11 cellular contexts compared by ENCODE assay signal in genomic region chr6:37323568-37323967, GRCh38. TPM values are rescaled to one million over a fixed set of nuclear protein-coding genes. Genes with fewer than 3 reads are reported as not detected.
A peak's percentile ranks its signal among the peaks of the same experiment; 100 is the strongest.
DNase-seq lines count a peak whose midpoint lies in the region; ATAC-seq and TF ChIP-seq lines count a peak whose summit lies in the region.
"Had no signal": no experiment of that assay in that cellular context is flagged by ENCODE, and none has a peak within 500 bp of the region (broad histone marks: within the 10 kb centered on the region; RNA-seq: fewer than 3 reads in every experiment).

No MANE protein-coding gene starts in this region.

- peak; percentile 81 for DNase-seq in DMS79 (lab: John Stamatoyannopoulos, UW)
- DNase-seq in NCI-H1105 (lab: John Stamatoyannopoulos, UW) = peak; percentile 52
- no peak for DNase-seq in ascending aorta (ENCODE audit: low spot score in 2 of 2)
- DNase-seq in lung microvascular endothelial cell (ENCODE audit: low read depth in 2 of 2) = peak; percentile 43 to 61
- no peak for DNase-seq in activated gamma-delta T cell (lab: John Stamatoyannopoulos, UW)
- DNase-seq: NCI-H2029 treated with DMSO at 0.1 percent for 48 hours; stimulated activated naive CD4-positive, alpha-beta T cell treated with Interleukin-2 at 50 U/mL for 16 hours had no signal

- no peaks in the 10 kb centered on the region for H3K27me3 ChIP-seq in ascending aorta
- H3K27me3 ChIP-seq: neural progenitor cell had no signal

- H3K9me3 ChIP-seq in ascending aorta = no peaks in the 10 kb centered on the region

- TF ChIP-seq CTCF in ascending aorta (IDR thresholded peaks at IDR 0.05) = no peak

- intact Hi-C loops in ascending aorta (cut with DNase I) = loop anchor here (5.0 to 10.0 kb wide), 2 partner anchors 111 to 369 kb away; partner anchors contain the start of gene CMTR1

- H3K27ac ChIP-seq in ascending aorta = peak overlapping the region; percentile 38 to 77
- H3K27ac ChIP-seq: neural progenitor cell had no signal

- ATAC-seq in GM19455 (IDR thresholded peaks at IDR 0.05; ENCODE audit: unreplicated experiment) (no peak), HG03025 (IDR thresholded peaks at IDR 0.05; ENCODE audit: low FRiP score, unreplicated experiment) (no peak), GM21381 (IDR thresholded peaks at IDR 0.05; ENCODE audit: unreplicated experiment) (no peak)

- peaks cover 0 to 20% of the 10 kb centered on the region in 2 donors for H3K4me1 ChIP-seq in ascending aorta

- H3K36me3 ChIP-seq in ascending aorta = peaks cover 14 to 25% of the 10 kb centered on the region in 2 donors
- H3K36me3 ChIP-seq: neural progenitor cell had no signal

- H3K4me3 ChIP-seq in ascending aorta = no peak overlapping the region
- H3K4me3 ChIP-seq: neural progenitor cell had no signal

RNA-seq across cellular contexts. Expression of gene RNF8, which starts 30.2 kb away (rescaled TPM):
- total RNA-seq in ascending aorta = 7.3 TPM
- 20.8 and 22.0 TPM in 2 replicates for total RNA-seq in lung microvascular endothelial cell

Comparison
In these comparisons a context has a peak if more than half of its experiments do, and no peak if none do; other contexts are left out.
1. DNase-seq: peak in DMS79 (single experiment), NCI-H1105 (single experiment) and lung microvascular endothelial cell (2 of 2); none in ascending aorta (0 of 2) and activated gamma-delta T cell (single experiment).